1 cellular context compared by ENCODE assay signal in the genomic region with DNA sequence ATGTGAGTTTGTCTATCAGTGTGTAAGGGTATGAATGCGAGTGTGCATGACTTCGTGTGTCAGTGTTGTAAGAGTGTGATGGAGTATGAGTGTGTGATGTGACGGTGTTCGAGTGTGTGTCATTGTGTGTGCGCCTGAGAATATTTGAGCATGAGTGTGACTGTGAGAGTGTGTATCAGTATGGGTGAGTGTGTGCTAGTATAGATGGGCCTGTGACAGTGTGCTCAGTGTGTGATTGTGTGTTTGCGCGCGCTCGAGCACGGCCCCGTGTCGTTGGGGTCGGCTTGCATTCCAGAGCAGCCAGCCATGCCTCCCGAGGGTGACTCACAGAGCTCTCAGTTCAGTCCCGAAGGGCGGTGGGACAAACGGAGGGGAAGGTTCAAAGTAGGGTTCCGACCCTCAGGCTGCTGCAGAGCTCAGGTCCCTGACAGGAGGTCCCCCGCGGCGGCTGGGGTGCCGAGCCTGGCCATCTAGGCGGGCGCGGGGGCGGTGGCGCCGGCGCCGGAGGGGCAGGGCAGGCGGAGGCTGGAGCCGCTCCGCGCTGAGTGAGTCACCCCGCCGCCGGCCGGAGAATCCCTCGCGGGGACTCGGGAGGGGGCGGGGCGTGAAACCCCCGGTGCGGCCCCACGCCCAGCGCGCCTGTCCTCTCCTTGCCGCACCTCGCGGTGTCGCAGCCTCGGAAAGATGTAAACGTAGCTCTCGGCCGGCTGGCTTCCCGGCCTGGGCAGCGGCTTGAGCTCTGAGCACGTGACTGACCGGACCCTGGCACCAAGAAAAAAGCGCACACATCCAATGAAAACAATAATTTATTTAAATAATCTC.
TF ChIP-seq lines count a peak whose summit lies in the region.

No MANE protein-coding gene starts in this region.

TF ChIP-seq in H1, 55 proteins besides CTCF, POLR2A, EP300 and RAD21:
- TF ChIP-seq HDAC2 (IDR thresholded peaks at IDR 0.05; ENCODE audit: borderline replicate concordance in 1 of 2, low read depth in 2 of 2, low read length in 2 of 2), result no peak
- no peak for TF ChIP-seq PHF8 (conservative IDR thresholded peaks at IDR 0.05; ENCODE audit: low read depth, low read length)
- peak; percentile 88 for TF ChIP-seq EZH2 (IDR thresholded peaks at IDR 0.05; ENCODE audit: low read depth, low read length, severe bottlenecking)
- TF ChIP-seq CBX8 (IDR thresholded peaks at IDR 0.05; ENCODE audit: borderline replicate concordance, low read depth, low read length), result no peak
- no peak for TF ChIP-seq KDM5A (IDR thresholded peaks at IDR 0.05; ENCODE audit: low read length)
- TF ChIP-seq KDM1A (IDR thresholded peaks at IDR 0.05; ENCODE audit: borderline replicate concordance, low read length), result no peak
- TF ChIP-seq TBP (IDR thresholded peaks at IDR 0.05; ENCODE audit: low read depth, low read length), result no peak
- TF ChIP-seq SP1 (IDR thresholded peaks at IDR 0.05; ENCODE audit: low read depth, low read length), result no peak
- no peak for TF ChIP-seq SP4 (IDR thresholded peaks at IDR 0.05; ENCODE audit: low read length)
- peak; percentile 39; the same call in 1 of the 2 replicates for TF ChIP-seq TEAD4 (IDR thresholded peaks at IDR 0.05; ENCODE audit: low read depth, low read length)
- 0 out of 2 replicates have a peak, but pooled peaks have one; percentile 26 for TF ChIP-seq BACH1 (IDR thresholded peaks at IDR 0.05; ENCODE audit: low read length)
- TF ChIP-seq MAFK (IDR thresholded peaks at IDR 0.05; ENCODE audit: low read depth, low read length), result no peak
- TF ChIP-seq GABPA (IDR thresholded peaks at IDR 0.05; ENCODE audit: borderline replicate concordance, insufficient read depth, low read length), result no peak
- 0 out of 2 replicates have a peak, but pooled peaks have one; percentile 20 for TF ChIP-seq JUND (IDR thresholded peaks at IDR 0.05; ENCODE audit: low read length)
- peak; percentile 88 for TF ChIP-seq EGR1 (IDR thresholded peaks at IDR 0.05; ENCODE audit: borderline replicate concordance, low read depth, low read length)
- TF ChIP-seq SIX5 (IDR thresholded peaks at IDR 0.05; ENCODE audit: low read depth, low read length), result no peak
- no peak for TF ChIP-seq CTBP2 (IDR thresholded peaks at IDR 0.05; ENCODE audit: borderline replicate concordance, insufficient read depth, insufficient read length, low read length)
- no peak for TF ChIP-seq HDAC6 (IDR thresholded peaks at IDR 0.05; ENCODE audit: low read depth, low read length)
- TF ChIP-seq ASH2L (IDR thresholded peaks at IDR 0.05; ENCODE audit: low read length), result peak; percentile 27
- TF ChIP-seq BRCA1 (IDR thresholded peaks at IDR 0.05; ENCODE audit: low read depth, low read length), result no peak
- TF ChIP-seq CBX5 (IDR thresholded peaks at IDR 0.05; ENCODE audit: low read depth, low read length), result no peak
- no peak for TF ChIP-seq POLR2AphosphoS5 (IDR thresholded peaks at IDR 0.05; ENCODE audit: low read depth, low read length)
- peak; percentile 95 for TF ChIP-seq SUZ12 (IDR thresholded peaks at IDR 0.05; ENCODE audit: low read length)
- no peak for TF ChIP-seq RXRA (IDR thresholded peaks at IDR 0.05; ENCODE audit: insufficient read depth, low read depth, low read length)
- TF ChIP-seq, protein P1, sequence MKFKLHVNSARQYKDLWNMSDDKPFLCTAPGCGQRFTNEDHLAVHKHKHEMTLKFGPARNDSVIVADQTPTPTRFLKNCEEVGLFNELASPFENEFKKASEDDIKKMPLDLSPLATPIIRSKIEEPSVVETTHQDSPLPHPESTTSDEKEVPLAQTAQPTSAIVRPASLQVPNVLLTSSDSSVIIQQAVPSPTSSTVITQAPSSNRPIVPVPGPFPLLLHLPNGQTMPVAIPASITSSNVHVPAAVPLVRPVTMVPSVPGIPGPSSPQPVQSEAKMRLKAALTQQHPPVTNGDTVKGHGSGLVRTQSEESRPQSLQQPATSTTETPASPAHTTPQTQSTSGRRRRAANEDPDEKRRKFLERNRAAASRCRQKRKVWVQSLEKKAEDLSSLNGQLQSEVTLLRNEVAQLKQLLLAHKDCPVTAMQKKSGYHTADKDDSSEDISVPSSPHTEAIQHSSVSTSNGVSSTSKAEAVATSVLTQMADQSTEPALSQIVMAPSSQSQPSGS (IDR thresholded peaks at IDR 0.05; ENCODE audit: low read length), result no peak
- no peak for TF ChIP-seq SRF (IDR thresholded peaks at IDR 0.05; ENCODE audit: low read depth, low read length)
- TF ChIP-seq, protein P2, sequence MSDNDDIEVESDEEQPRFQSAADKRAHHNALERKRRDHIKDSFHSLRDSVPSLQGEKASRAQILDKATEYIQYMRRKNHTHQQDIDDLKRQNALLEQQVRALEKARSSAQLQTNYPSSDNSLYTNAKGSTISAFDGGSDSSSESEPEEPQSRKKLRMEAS (IDR thresholded peaks at IDR 0.05), result no peak
- no peak for TF ChIP-seq CEBPB (IDR thresholded peaks at IDR 0.05; ENCODE audit: low read depth, low read length)
- no peak for TF ChIP-seq NRF1 (IDR thresholded peaks at IDR 0.05; ENCODE audit: low read depth, low read length)
- TF ChIP-seq CREB1 (IDR thresholded peaks at IDR 0.05), result no peak
- TF ChIP-seq SIRT6 (IDR thresholded peaks at IDR 0.05; ENCODE audit: low read length), result no peak
- TF ChIP-seq SP2 (IDR thresholded peaks at IDR 0.05; ENCODE audit: low read length), result no peak
- no peak for TF ChIP-seq GTF2F1 (IDR thresholded peaks at IDR 0.05; ENCODE audit: borderline replicate concordance, low read depth, low read length)
- TF ChIP-seq, protein P3, sequence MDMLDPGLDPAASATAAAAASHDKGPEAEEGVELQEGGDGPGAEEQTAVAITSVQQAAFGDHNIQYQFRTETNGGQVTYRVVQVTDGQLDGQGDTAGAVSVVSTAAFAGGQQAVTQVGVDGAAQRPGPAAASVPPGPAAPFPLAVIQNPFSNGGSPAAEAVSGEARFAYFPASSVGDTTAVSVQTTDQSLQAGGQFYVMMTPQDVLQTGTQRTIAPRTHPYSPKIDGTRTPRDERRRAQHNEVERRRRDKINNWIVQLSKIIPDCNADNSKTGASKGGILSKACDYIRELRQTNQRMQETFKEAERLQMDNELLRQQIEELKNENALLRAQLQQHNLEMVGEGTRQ (IDR thresholded peaks at IDR 0.05; ENCODE audit: low read length), result peak; percentile 61
- TF ChIP-seq RFX5 (IDR thresholded peaks at IDR 0.05; ENCODE audit: borderline replicate concordance, low read depth, low read length), result no peak
- no peak for TF ChIP-seq TAF1 (IDR thresholded peaks at IDR 0.05; ENCODE audit: low read depth, low read length)
- TF ChIP-seq, protein P4, sequence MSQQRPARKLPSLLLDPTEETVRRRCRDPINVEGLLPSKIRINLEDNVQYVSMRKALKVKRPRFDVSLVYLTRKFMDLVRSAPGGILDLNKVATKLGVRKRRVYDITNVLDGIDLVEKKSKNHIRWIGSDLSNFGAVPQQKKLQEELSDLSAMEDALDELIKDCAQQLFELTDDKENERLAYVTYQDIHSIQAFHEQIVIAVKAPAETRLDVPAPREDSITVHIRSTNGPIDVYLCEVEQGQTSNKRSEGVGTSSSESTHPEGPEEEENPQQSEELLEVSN (IDR thresholded peaks at IDR 0.05), result no peak
- no peak for TF ChIP-seq CHD1 (IDR thresholded peaks at IDR 0.05; ENCODE audit: low read depth, low read length)
- no peak for TF ChIP-seq TAF7 (optimal IDR thresholded peaks at IDR 0.05; ENCODE audit: borderline replicate concordance, low read depth, low read length)
- TF ChIP-seq POU5F1 (IDR thresholded peaks at IDR 0.05; ENCODE audit: low read depth, low read length), result no peak
- no peak for TF ChIP-seq SAP30 (IDR thresholded peaks at IDR 0.05; ENCODE audit: insufficient read depth, insufficient replicate concordance, low read length)
- TF ChIP-seq, protein P5, sequence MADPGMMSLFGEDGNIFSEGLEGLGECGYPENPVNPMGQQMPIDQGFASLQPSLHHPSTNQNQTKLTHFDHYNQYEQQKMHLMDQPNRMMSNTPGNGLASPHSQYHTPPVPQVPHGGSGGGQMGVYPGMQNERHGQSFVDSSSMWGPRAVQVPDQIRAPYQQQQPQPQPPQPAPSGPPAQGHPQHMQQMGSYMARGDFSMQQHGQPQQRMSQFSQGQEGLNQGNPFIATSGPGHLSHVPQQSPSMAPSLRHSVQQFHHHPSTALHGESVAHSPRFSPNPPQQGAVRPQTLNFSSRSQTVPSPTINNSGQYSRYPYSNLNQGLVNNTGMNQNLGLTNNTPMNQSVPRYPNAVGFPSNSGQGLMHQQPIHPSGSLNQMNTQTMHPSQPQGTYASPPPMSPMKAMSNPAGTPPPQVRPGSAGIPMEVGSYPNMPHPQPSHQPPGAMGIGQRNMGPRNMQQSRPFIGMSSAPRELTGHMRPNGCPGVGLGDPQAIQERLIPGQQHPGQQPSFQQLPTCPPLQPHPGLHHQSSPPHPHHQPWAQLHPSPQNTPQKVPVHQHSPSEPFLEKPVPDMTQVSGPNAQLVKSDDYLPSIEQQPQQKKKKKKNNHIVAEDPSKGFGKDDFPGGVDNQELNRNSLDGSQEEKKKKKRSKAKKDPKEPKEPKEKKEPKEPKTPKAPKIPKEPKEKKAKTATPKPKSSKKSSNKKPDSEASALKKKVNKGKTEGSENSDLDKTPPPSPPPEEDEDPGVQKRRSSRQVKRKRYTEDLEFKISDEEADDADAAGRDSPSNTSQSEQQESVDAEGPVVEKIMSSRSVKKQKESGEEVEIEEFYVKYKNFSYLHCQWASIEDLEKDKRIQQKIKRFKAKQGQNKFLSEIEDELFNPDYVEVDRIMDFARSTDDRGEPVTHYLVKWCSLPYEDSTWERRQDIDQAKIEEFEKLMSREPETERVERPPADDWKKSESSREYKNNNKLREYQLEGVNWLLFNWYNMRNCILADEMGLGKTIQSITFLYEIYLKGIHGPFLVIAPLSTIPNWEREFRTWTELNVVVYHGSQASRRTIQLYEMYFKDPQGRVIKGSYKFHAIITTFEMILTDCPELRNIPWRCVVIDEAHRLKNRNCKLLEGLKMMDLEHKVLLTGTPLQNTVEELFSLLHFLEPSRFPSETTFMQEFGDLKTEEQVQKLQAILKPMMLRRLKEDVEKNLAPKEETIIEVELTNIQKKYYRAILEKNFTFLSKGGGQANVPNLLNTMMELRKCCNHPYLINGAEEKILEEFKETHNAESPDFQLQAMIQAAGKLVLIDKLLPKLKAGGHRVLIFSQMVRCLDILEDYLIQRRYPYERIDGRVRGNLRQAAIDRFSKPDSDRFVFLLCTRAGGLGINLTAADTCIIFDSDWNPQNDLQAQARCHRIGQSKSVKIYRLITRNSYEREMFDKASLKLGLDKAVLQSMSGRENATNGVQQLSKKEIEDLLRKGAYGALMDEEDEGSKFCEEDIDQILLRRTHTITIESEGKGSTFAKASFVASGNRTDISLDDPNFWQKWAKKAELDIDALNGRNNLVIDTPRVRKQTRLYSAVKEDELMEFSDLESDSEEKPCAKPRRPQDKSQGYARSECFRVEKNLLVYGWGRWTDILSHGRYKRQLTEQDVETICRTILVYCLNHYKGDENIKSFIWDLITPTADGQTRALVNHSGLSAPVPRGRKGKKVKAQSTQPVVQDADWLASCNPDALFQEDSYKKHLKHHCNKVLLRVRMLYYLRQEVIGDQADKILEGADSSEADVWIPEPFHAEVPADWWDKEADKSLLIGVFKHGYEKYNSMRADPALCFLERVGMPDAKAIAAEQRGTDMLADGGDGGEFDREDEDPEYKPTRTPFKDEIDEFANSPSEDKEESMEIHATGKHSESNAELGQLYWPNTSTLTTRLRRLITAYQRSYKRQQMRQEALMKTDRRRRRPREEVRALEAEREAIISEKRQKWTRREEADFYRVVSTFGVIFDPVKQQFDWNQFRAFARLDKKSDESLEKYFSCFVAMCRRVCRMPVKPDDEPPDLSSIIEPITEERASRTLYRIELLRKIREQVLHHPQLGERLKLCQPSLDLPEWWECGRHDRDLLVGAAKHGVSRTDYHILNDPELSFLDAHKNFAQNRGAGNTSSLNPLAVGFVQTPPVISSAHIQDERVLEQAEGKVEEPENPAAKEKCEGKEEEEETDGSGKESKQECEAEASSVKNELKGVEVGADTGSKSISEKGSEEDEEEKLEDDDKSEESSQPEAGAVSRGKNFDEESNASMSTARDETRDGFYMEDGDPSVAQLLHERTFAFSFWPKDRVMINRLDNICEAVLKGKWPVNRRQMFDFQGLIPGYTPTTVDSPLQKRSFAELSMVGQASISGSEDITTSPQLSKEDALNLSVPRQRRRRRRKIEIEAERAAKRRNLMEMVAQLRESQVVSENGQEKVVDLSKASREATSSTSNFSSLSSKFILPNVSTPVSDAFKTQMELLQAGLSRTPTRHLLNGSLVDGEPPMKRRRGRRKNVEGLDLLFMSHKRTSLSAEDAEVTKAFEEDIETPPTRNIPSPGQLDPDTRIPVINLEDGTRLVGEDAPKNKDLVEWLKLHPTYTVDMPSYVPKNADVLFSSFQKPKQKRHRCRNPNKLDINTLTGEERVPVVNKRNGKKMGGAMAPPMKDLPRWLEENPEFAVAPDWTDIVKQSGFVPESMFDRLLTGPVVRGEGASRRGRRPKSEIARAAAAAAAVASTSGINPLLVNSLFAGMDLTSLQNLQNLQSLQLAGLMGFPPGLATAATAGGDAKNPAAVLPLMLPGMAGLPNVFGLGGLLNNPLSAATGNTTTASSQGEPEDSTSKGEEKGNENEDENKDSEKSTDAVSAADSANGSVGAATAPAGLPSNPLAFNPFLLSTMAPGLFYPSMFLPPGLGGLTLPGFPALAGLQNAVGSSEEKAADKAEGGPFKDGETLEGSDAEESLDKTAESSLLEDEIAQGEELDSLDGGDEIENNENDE (IDR thresholded peaks at IDR 0.05; ENCODE audit: insufficient replicate concordance, low read length), result no peak
- peak; percentile 90 for TF ChIP-seq RNF2 (IDR thresholded peaks at IDR 0.05; ENCODE audit: borderline replicate concordance, low read depth, low read length, missing control alignments, poor library complexity, severe bottlenecking)
- TF ChIP-seq YY1 (IDR thresholded peaks at IDR 0.05; ENCODE audit: low read depth, low read length), result no peak
- TF ChIP-seq BCL11A (IDR thresholded peaks at IDR 0.05; ENCODE audit: low read depth in 2 of 2, low read length in 2 of 2), result no peak
- TF ChIP-seq KDM4A (IDR thresholded peaks at IDR 0.05; ENCODE audit: low read depth, low read length, severe bottlenecking), result no peak
- no peak for TF ChIP-seq SIN3A (conservative IDR thresholded peaks at IDR 0.05 in 1 of 2, IDR thresholded peaks at IDR 0.05 in 1 of 2; ENCODE audit: low read depth in 1 of 2, low read length in 2 of 2)
- TF ChIP-seq, protein P6, sequence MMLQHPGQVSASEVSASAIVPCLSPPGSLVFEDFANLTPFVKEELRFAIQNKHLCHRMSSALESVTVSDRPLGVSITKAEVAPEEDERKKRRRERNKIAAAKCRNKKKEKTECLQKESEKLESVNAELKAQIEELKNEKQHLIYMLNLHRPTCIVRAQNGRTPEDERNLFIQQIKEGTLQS (IDR thresholded peaks at IDR 0.05; ENCODE audit: insufficient read depth, low read depth, low read length), result peak; percentile 40; the same call in 1 of the 2 replicates
- TF ChIP-seq NANOG (IDR thresholded peaks at IDR 0.05; ENCODE audit: insufficient read depth, low read depth, low read length, poor library complexity, severe bottlenecking), result no peak
- TF ChIP-seq CHD2 (IDR thresholded peaks at IDR 0.05; ENCODE audit: low read length), result no peak
- no peak for TF ChIP-seq FOSL1 (IDR thresholded peaks at IDR 0.05; ENCODE audit: insufficient read depth, low read depth, low read length)
- TF ChIP-seq TCF12 (IDR thresholded peaks at IDR 0.05; ENCODE audit: low read depth, low read length), result no peak
- TF ChIP-seq ZNF274 (IDR thresholded peaks at IDR 0.05; ENCODE audit: borderline replicate concordance, extremely low read depth, low read length), result no peak
- TF ChIP-seq JUN (IDR thresholded peaks at IDR 0.05; ENCODE audit: low read depth, low read length), result no peak
- 0 out of 2 replicates have a peak, but pooled peaks have one; percentile 49 for TF ChIP-seq RBBP5 (IDR thresholded peaks at IDR 0.05; ENCODE audit: borderline replicate concordance, low read depth, low read length)
TF ChIP-seq in H1: peak in this region for 11.
